In the genomic region with DNA sequence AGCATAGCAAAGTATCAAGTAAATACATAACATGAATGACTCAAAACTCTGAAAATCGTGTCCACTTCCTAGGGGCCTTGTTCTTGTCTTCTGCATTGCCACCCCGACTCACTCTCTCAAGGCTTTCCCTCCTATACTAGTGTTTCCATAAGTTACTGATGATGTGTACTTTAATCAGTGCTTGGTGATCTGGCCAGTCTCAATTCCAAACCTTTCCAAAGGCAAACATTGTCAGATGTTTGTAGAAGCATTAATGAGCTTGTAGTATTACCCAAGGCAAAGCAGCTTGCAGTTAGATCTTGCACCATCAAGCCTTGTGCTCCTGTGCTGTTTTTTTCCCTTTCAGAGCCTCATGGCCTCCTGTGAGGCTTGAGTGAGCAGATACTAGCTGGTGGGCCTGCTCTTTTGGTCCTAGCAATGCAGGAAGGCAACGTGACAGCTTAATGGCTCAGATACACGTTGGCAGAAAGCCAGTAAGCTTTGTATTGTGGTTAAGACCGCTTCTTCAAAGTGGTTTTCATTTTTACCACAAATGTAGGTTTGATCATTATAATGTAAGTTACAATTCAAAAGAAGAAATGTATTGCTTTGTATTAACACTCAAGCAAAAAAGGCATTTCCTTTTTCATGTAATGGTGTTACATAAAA, we compare ENCODE assay signal across 8 cellular contexts. TPM values are rescaled to one million over a fixed set of nuclear protein-coding genes. Genes with fewer than 3 reads are reported as not detected.
DNase-seq lines count a peak whose midpoint lies in the region; ATAC-seq and TF ChIP-seq lines count a peak whose summit lies in the region.

No MANE protein-coding gene starts in this region.

- no peak overlapping the region for H3K27ac ChIP-seq in CD8-positive, alpha-beta T cell (ENCODE audit: low read depth, low read length)

- H3K4me1 ChIP-seq in CD8-positive, alpha-beta T cell (ENCODE audit: insufficient read depth, low read length) = peaks cover 16% of the 10 kb centered on the region

- H3K9me3 ChIP-seq in CD8-positive, alpha-beta T cell (ENCODE audit: low read length) = no peaks in the 10 kb centered on the region

- peak; percentile 81 for ATAC-seq in CD8-positive, alpha-beta T cell
- ATAC-seq in GM19025 (IDR thresholded peaks at IDR 0.05; ENCODE audit: low read depth, unreplicated experiment) (peak; percentile 78), HG03139 (IDR thresholded peaks at IDR 0.05; ENCODE audit: unreplicated experiment) (peak; percentile 95)

- H3K9me3 Mint-ChIP-seq in CD8-positive, alpha-beta T cell = no peaks in the 10 kb centered on the region

- peak; percentile 13 to 57 (median 38) for DNase-seq in CD8-positive, alpha-beta T cell
- peak; percentile 52 for DNase-seq in NCI-H510A treated with DMSO at 0.1 percent for 48 hours (lab: John Stamatoyannopoulos, UW)
- DNase-seq in activated CD8-positive, alpha-beta memory T cell treated with anti-CD3 and anti-CD28 coated beads for 24 hours = peak; percentile 68
- DNase-seq in fibroblast of villous mesenchyme (ENCODE audit: low read depth) = peak; percentile 97
- DNase-seq in stimulated activated CD4-positive, alpha-beta T cell treated with anti-CD3 and anti-CD28 coated beads, TNF-alpha, amount 100 ng/mL, for 24 hours (ENCODE audit: low read depth in 3 of 3) = peak in 2 of 3 experiments; percentile 9 to 19
- DNase-seq in medulla oblongata (ENCODE audit: extremely low spot score) = no peak

- TF ChIP-seq CTCF in CD8-positive, alpha-beta T cell (IDR thresholded peaks at IDR 0.05) = no peak
- TF ChIP-seq CTCF in fibroblast of villous mesenchyme (IDR thresholded peaks at IDR 0.05; ENCODE audit: insufficient read depth, low read depth, low read length) = no peak

- POLR2A ChIA-PET in CD8-positive, alpha-beta T cell (lab: Charles Lee) = interaction anchor here (0.6 to 1.4 kb wide), 7 partner anchors 11 to 459 kb away, joined by 3 to 4 read pairs (median 3); a partner anchor contains a TSS

- peaks cover 2% of the 10 kb centered on the region for H3K27me3 Mint-ChIP-seq in CD8-positive, alpha-beta T cell (ENCODE audit: low read depth)

- peaks cover 34% of the 10 kb centered on the region for H3K4me1 Mint-ChIP-seq in CD8-positive, alpha-beta T cell (ENCODE audit: low read depth)

- CTCF ChIA-PET in CD8-positive, alpha-beta T cell (lab: Charles Lee) = interaction anchor here (0.8 to 1.2 kb wide), 2 partner anchors 47 to 530 kb away, joined by 3 read pairs; no protein-coding TSS in a partner anchor

- no peak overlapping the region for H3K27ac Mint-ChIP-seq in CD8-positive, alpha-beta T cell

- intact Hi-C loops in CD8-positive, alpha-beta T cell (cut with DNase I, micrococcal nuclease) = loop anchor here (2.0 to 5.0 kb wide), 4 partner anchors 14 to 45 kb away; no protein-coding TSS in a partner anchor

- no peaks in the 10 kb centered on the region for H3K27me3 ChIP-seq in CD8-positive, alpha-beta T cell (ENCODE audit: insufficient read depth, low read length)

- H3K4me3 ChIP-seq in CD8-positive, alpha-beta T cell (ENCODE audit: low read depth, low read length) = no peak overlapping the region
- H3K4me3 ChIP-seq in fibroblast of villous mesenchyme (ENCODE audit: low read depth, low read length) = no peak overlapping the region

- peaks cover 20% of the 10 kb centered on the region for H3K36me3 Mint-ChIP-seq in CD8-positive, alpha-beta T cell

- no peak overlapping the region for H3K4me3 Mint-ChIP-seq in CD8-positive, alpha-beta T cell

- no peaks in the 10 kb centered on the region for H3K36me3 ChIP-seq in CD8-positive, alpha-beta T cell (ENCODE audit: insufficient read depth, low read length)

RNA-seq across cellular contexts. Expression of a gene that starts 51.8 kb away (rescaled TPM):
- 10 to 100 TPM; 73.7 to 76.7 TPM for total RNA-seq in CD8-positive, alpha-beta T cell
- 57.3 and 58.7 TPM in 2 replicates for total RNA-seq in fibroblast of villous mesenchyme
